12 cellular contexts compared by ENCODE assay signal in genomic region chr2:114022360-114023085, GRCh38.
DNase-seq lines count a peak whose midpoint lies in the region; TF ChIP-seq lines count a peak whose summit lies in the region.
"Had no signal": no experiment of that assay in that cellular context is flagged by ENCODE, and none has a peak within 500 bp of the region (broad histone marks: within the 10 kb centered on the region; RNA-seq: fewer than 3 reads in every experiment).

No MANE protein-coding gene starts in this region.

- H3K14ac ChIP-seq in mesenchymal stem cell (ENCODE audit: low read length in 2 of 2): no peak overlapping the region

- no peak overlapping the region for H2AK5ac ChIP-seq in mesenchymal stem cell (ENCODE audit: low read length, severe bottlenecking)

- H3K36me3 Mint-ChIP-seq in CD4-positive, alpha-beta memory T cell: no peaks in the 10 kb centered on the region

- H3K27ac ChIP-seq in mesenchymal stem cell (ENCODE audit: low read length, poor library complexity, severe bottlenecking): peak overlapping the region; percentile 70
- no peak overlapping the region for H3K27ac ChIP-seq in CD4-positive, alpha-beta memory T cell (ENCODE audit: low read depth, low read length)
- H3K27ac ChIP-seq: psoas muscle, thyroid gland had no signal

- no peak overlapping the region for H2AFZ ChIP-seq in mesenchymal stem cell (ENCODE audit: low read depth, low read length)

- POLR2A ChIA-PET in CD4-positive, alpha-beta memory T cell (lab: Charles Lee; ENCODE audit: partially characterized antibody): no interaction called here

- no peak overlapping the region for H4K8ac ChIP-seq in mesenchymal stem cell (ENCODE audit: low read length)

- H2BK120ac ChIP-seq in mesenchymal stem cell (ENCODE audit: low read depth, low read length): no peak overlapping the region

- no peaks in the 10 kb centered on the region for H3K4me1 ChIP-seq in mesenchymal stem cell (ENCODE audit: control insufficient read depth, insufficient read depth, low read depth, low read length)
- H3K4me1 ChIP-seq in CD4-positive, alpha-beta memory T cell (ENCODE audit: insufficient read depth, low read length): no peaks in the 10 kb centered on the region
- H3K4me1 ChIP-seq: psoas muscle, thyroid gland had no signal

- no peak overlapping the region for H3K4me2 ChIP-seq in mesenchymal stem cell (ENCODE audit: low read length, poor library complexity, severe bottlenecking)

- no peak overlapping the region for H3K27ac Mint-ChIP-seq in CD4-positive, alpha-beta memory T cell

- no peaks in the 10 kb centered on the region for H3K4me1 Mint-ChIP-seq in CD4-positive, alpha-beta memory T cell

- H2BK12ac ChIP-seq in mesenchymal stem cell (ENCODE audit: low read length in 2 of 2): no peak overlapping the region

- H3K79me1 ChIP-seq in mesenchymal stem cell (replicated peaks; ENCODE audit: low read length, poor library complexity, severe bottlenecking): no peaks in the 10 kb centered on the region

- peaks cover 0 to 6% of the 10 kb centered on the region in 2 experiments for H3K27me3 ChIP-seq in mesenchymal stem cell (ENCODE audit: control insufficient read depth in 1 of 2, insufficient read depth in 1 of 2, low read length in 2 of 2)
- H3K27me3 ChIP-seq in CD4-positive, alpha-beta memory T cell (ENCODE audit: insufficient read depth, low read length): no peaks in the 10 kb centered on the region
- H3K27me3 ChIP-seq: thyroid gland had no signal

- no peak overlapping the region for H3K23ac ChIP-seq in mesenchymal stem cell (ENCODE audit: low read length in 2 of 2)

- intact Hi-C loops in CD4-positive, alpha-beta memory T cell (cut with micrococcal nuclease): no loop called here

- no peak overlapping the region for H3K4me3 Mint-ChIP-seq in CD4-positive, alpha-beta memory T cell

- H2BK5ac ChIP-seq in mesenchymal stem cell (ENCODE audit: low read depth, low read length, poor library complexity, severe bottlenecking): no peak overlapping the region

- no peak overlapping the region for H3K4ac ChIP-seq in mesenchymal stem cell (ENCODE audit: low read depth in 1 of 2, low read length in 2 of 2)

- H3K4me3 ChIP-seq in AG10803 (ENCODE audit: low read length) (no peak overlapping the region), choroid plexus epithelial cell (ENCODE audit: low read depth, low read length) (no peak overlapping the region), mesenchymal stem cell (ENCODE audit: insufficient read depth in 1 of 2, low read depth in 1 of 2, low read length in 2 of 2) (no peak overlapping the region)
- no peak overlapping the region for H3K4me3 ChIP-seq in CD4-positive, alpha-beta memory T cell (ENCODE audit: low read length in 2 of 2)
- H3K4me3 ChIP-seq: psoas muscle, thyroid gland had no signal

- H3K36me3 ChIP-seq in mesenchymal stem cell (ENCODE audit: control insufficient read depth in 1 of 2, insufficient read depth in 2 of 2, low read depth in 1 of 2, low read length in 2 of 2): no peaks in the 10 kb centered on the region
- H3K36me3 ChIP-seq in CD4-positive, alpha-beta memory T cell (ENCODE audit: insufficient read depth, low read length): no peaks in the 10 kb centered on the region
- H3K36me3 ChIP-seq: thyroid gland had no signal

- peak; percentile 49 for DNase-seq in AG10803 (ENCODE audit: low read depth)
- peak; percentile 58 for DNase-seq in LHCN-M2 (ENCODE audit: low read depth)
- DNase-seq in choroid plexus epithelial cell (ENCODE audit: low read depth): peak; percentile 17
- peak; percentile 64 for DNase-seq in mesenchymal stem cell
- DNase-seq in ureter (ENCODE audit: low spot score): no peak
- DNase-seq in pons (ENCODE audit: low spot score): no peak
- no peak for DNase-seq in NCI-H82 treated with DMSO at 0.1 percent for 48 hours (lab: John Stamatoyannopoulos, UW; ENCODE audit: unreplicated experiment)
- DNase-seq in CD4-positive, alpha-beta memory T cell: no peak
- DNase-seq: amygdala, NCI-H524 treated with DMSO at 0.1 percent for 48 hours, psoas muscle, thyroid gland had no signal

- WGBS in mesenchymal stem cell: 29% methylated on average over 3 of the region's 4 CpGs

- no peak overlapping the region for H3K18ac ChIP-seq in mesenchymal stem cell (ENCODE audit: low read depth in 1 of 2, low read length in 2 of 2)

- H3K9me3 ChIP-seq in mesenchymal stem cell (ENCODE audit: control insufficient read depth, low read length): no peaks in the 10 kb centered on the region
- H3K9me3 ChIP-seq in CD4-positive, alpha-beta memory T cell (ENCODE audit: control insufficient read depth in 1 of 2, low read length in 2 of 2): no peaks in the 10 kb centered on the region
- H3K9me3 ChIP-seq: psoas muscle, thyroid gland had no signal

- CTCF ChIA-PET in CD4-positive, alpha-beta memory T cell (lab: Charles Lee; ENCODE audit: partially characterized antibody): no interaction called here

- H3K9me3 Mint-ChIP-seq in CD4-positive, alpha-beta memory T cell: peaks cover 0 to 18% (median 6%) of the 10 kb centered on the region in 8 donors

- H3K27me3 Mint-ChIP-seq in CD4-positive, alpha-beta memory T cell: peaks cover 7 to 10% of the 10 kb centered on the region in 2 donors

- H4K91ac ChIP-seq in mesenchymal stem cell (ENCODE audit: low read length): no peak overlapping the region

- no peak overlapping the region for H2BK15ac ChIP-seq in mesenchymal stem cell (ENCODE audit: low read depth, poor library complexity, severe bottlenecking)

- H3K9ac ChIP-seq in mesenchymal stem cell (ENCODE audit: low read length): peak overlapping the region; percentile 73

- TF ChIP-seq CTCF in AG10803 (conservative IDR thresholded peaks at IDR 0.05; ENCODE audit: low read length) (no peak), choroid plexus epithelial cell (conservative IDR thresholded peaks at IDR 0.05; ENCODE audit: low read depth, low read length) (no peak)

Comparison
In these comparisons a context has a peak if more than half of its experiments do, and no peak if none do; other contexts are left out.
1. DNase-seq: peak in AG10803 (single experiment), LHCN-M2 (single experiment), choroid plexus epithelial cell (single experiment) and mesenchymal stem cell (single experiment); none in ureter (single experiment), pons (single experiment), NCI-H82 treated with DMSO at 0.1 percent for 48 hours (single experiment) and CD4-positive, alpha-beta memory T cell (0 of 5).